14 cellular contexts compared by ENCODE assay signal in the genomic region with DNA sequence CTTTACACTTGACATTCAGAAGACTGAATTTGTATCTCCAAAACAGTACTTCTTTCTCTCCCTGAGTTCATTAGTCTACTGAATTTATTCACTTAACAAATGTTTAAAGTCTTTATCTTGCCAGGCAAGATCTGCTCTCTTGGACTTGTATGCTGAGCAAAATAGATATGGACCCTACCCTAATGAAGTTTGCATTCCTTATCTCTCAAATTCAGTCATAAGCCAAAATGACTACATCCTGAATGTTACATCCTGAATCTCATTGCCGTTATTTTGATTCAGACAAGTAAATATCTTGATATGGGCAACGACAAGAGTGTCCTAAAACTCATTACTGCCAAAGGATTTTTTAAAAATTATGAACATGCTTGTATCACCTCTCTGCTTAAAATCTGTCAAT. TPM values are rescaled to one million over a fixed set of nuclear protein-coding genes. Genes with fewer than 3 reads are reported as not detected.
DNase-seq lines count a peak whose midpoint lies in the region; ATAC-seq, FAIRE-seq and TF ChIP-seq lines count a peak whose summit lies in the region.
"Had no signal": no experiment of that assay in that cellular context is flagged by ENCODE, and none has a peak within 500 bp of the region (broad histone marks: within the 10 kb centered on the region; RNA-seq: fewer than 3 reads in every experiment).

No MANE protein-coding gene starts in this region.

- DNase-seq in CD14-positive monocyte (ENCODE audit: low spot score) (no peak), OCI-M1 (lab: John Stamatoyannopoulos, UW) (peak; percentile 72), K562 (ENCODE audit: extremely low read depth in 1 of 4, low spot score in 3 of 4) (peak in 2 of 4 experiments; percentile 42 to 66), mesendoderm (no peak), mucosa of gallbladder (ENCODE audit: low spot score) (no peak), mammary epithelial cell (no peak), Caco-2 (no peak)
- DNase-seq: ACHN; CD4-positive, alpha-beta T cell; COR-L47; DMS53; GM23248 had no signal

- peaks cover 54% of the 10 kb centered on the region; the same call in 2 of the 3 replicates for H3K36me3 ChIP-seq in K562 (ENCODE audit: control insufficient read depth, insufficient read depth, low read length)
- peaks cover 1% of the 10 kb centered on the region for H3K36me3 ChIP-seq in mesendoderm (ENCODE audit: control insufficient read depth, insufficient read depth, low read length)
- H3K36me3 ChIP-seq in mammary epithelial cell (ENCODE audit: insufficient read depth, low read length), result peaks cover 29% of the 10 kb centered on the region
- H3K36me3 ChIP-seq in Caco-2 (ENCODE audit: control insufficient read depth, insufficient read depth, low read length), result no peaks in the 10 kb centered on the region

- H3K18ac ChIP-seq in mesendoderm (ENCODE audit: low read length), result no peak overlapping the region

- no peaks in the 10 kb centered on the region for H3K9me1 ChIP-seq in K562 (ENCODE audit: control insufficient read depth, insufficient read depth, low read length)

- H4K8ac ChIP-seq in mesendoderm (ENCODE audit: low read depth, low read length), result peak overlapping the region; percentile 39

- dilution Hi-C loops in mammary epithelial cell (cut with HindIII; ENCODE audit: low sequenced_read_pairs), result no loop called here

- BruUV-seq in K562 (replicated peaks; lab: Mats Ljungman, UMichigan) (no TSS peak), mammary epithelial cell (replicated peaks; lab: Mats Ljungman, UMichigan) (no TSS peak), Caco-2 (replicated peaks; lab: Mats Ljungman, UMichigan) (no TSS peak)

- intact Hi-C loops in CD14-positive monocyte (cut with micrococcal nuclease), result no loop called here
- intact Hi-C loops in K562 (cut with micrococcal nuclease), result loop anchor here (2.0 to 10.0 kb wide), 2 partner anchors 29 to 233 kb away; a partner anchor contains a TSS
- intact Hi-C loops in mammary epithelial cell (cut with micrococcal nuclease), result no loop called here
- intact Hi-C loops in Caco-2 (cut with micrococcal nuclease; ENCODE audit: unreplicated experiment), result no loop called here

- H3K27ac Mint-ChIP-seq in CD14-positive monocyte, result peak overlapping the region in 5 of 7 donors; percentile 45 to 75 (median 66)
- no peak overlapping the region for H3K27ac Mint-ChIP-seq in Caco-2 (ENCODE audit: unreplicated experiment)
- H3K27ac Mint-ChIP-seq: CD4-positive, alpha-beta T cell had no signal

- H3K4me1 ChIP-seq in K562 (replicated peaks in 1 of 2; ENCODE audit: control insufficient read depth in 2 of 2, insufficient read depth in 2 of 2, low read length in 2 of 2), result peaks cover 14 to 29% of the 10 kb centered on the region in 2 experiments
- H3K4me1 ChIP-seq in mesendoderm (ENCODE audit: control insufficient read depth, low read depth, low read length), result no peaks in the 10 kb centered on the region
- no peaks in the 10 kb centered on the region for H3K4me1 ChIP-seq in mammary epithelial cell (ENCODE audit: insufficient read depth, low read length)
- peaks cover 30% of the 10 kb centered on the region for H3K4me1 ChIP-seq in Caco-2

- no peak overlapping the region for H3K23ac ChIP-seq in mesendoderm (ENCODE audit: low read length)

- 0% methylated on average over 2 of the region's 2 CpGs for WGBS in K562 (ENCODE audit: insufficient coverage, low coverage, missing lambda C conversion rate)
- no CpG with 5 or more reads among the region's 2 CpGs for WGBS in mesendoderm (ENCODE audit: extremely low coverage, insufficient coverage, low lambda C conversion rate)
- 97% methylated on average over 2 of the region's 2 CpGs for WGBS in mammary epithelial cell (ENCODE audit: low coverage, missing lambda C conversion rate)

- H3K27me3 ChIP-seq in K562 (ENCODE audit: control insufficient read depth in 2 of 2, insufficient read depth in 2 of 2, low read length in 2 of 2) (no peaks in the 10 kb centered on the region), mesendoderm (ENCODE audit: insufficient read depth, low read length, poor library complexity) (no peaks in the 10 kb centered on the region), mammary epithelial cell (ENCODE audit: insufficient read depth, low read length) (no peaks in the 10 kb centered on the region), Caco-2 (replicated peaks; ENCODE audit: control insufficient read depth, insufficient read depth, low read length) (no peaks in the 10 kb centered on the region)
- H3K27me3 ChIP-seq: BLaER1 treated with 17β-estradiol and CSF1 and Interleukin-3, amounts not matched to agents 10 nM and 100 nM had no signal

- no peak overlapping the region for H2BK5ac ChIP-seq in mesendoderm (ENCODE audit: low read length)

- H3K79me2 ChIP-seq in K562 (ENCODE audit: control insufficient read depth, insufficient read depth, low read length), result peaks cover 26% of the 10 kb centered on the region
- peaks cover 12% of the 10 kb centered on the region for H3K79me2 ChIP-seq in mesendoderm (ENCODE audit: control insufficient read depth, insufficient read depth, low read length)
- H3K79me2 ChIP-seq in mammary epithelial cell (ENCODE audit: insufficient read depth, low read length), result peaks cover 68% of the 10 kb centered on the region

- H3K9ac ChIP-seq in K562 (ENCODE audit: insufficient read depth in 1 of 2, low read depth in 2 of 2, low read length in 2 of 2) (no peak overlapping the region), mesendoderm (ENCODE audit: low read length) (no peak overlapping the region), mammary epithelial cell (ENCODE audit: insufficient read depth, low read length) (no peak overlapping the region)
- H3K9ac ChIP-seq: BLaER1 treated with 17β-estradiol and CSF1 and Interleukin-3, amounts not matched to agents 10 nM and 100 nM; GM23248 had no signal

- no peak overlapping the region for H3K4me3 ChIP-seq in K562
- H3K4me3 ChIP-seq in mesendoderm (ENCODE audit: low read length), result no peak overlapping the region
- no peak overlapping the region for H3K4me3 ChIP-seq in mammary epithelial cell (replicated peaks in 1 of 3; ENCODE audit: insufficient read depth in 1 of 3, low read depth in 2 of 3, low read length in 3 of 3)
- H3K4me3 ChIP-seq in Caco-2 (ENCODE audit: low read depth, low read length), result no peak overlapping the region
- H3K4me3 ChIP-seq: BLaER1 treated with 17β-estradiol and CSF1 and Interleukin-3, amounts not matched to agents 10 nM and 100 nM; GM23248 had no signal

- H3K36me3 Mint-ChIP-seq in CD14-positive monocyte (peaks cover 60 to 69% of the 10 kb centered on the region in 2 donors), Caco-2 (ENCODE audit: insufficient read depth, unreplicated experiment) (peaks cover 42% of the 10 kb centered on the region)

- POLR2A ChIA-PET in K562 (lab: Yijun Ruan, JAX) (no interaction called here), Caco-2 (lab: Charles Lee) (no interaction called here)

- no peaks in the 10 kb centered on the region for H3K9me3 Mint-ChIP-seq in CD14-positive monocyte
- H3K9me3 Mint-ChIP-seq in Caco-2 (ENCODE audit: unreplicated experiment), result no peaks in the 10 kb centered on the region
- H3K9me3 Mint-ChIP-seq: CD4-positive, alpha-beta T cell had no signal

- H3K9me3 ChIP-seq in K562 (replicated peaks; ENCODE audit: control insufficient read depth, insufficient read depth, low read depth, low read length) (no peaks in the 10 kb centered on the region), mammary epithelial cell (replicated peaks; ENCODE audit: insufficient read depth, low read length) (no peaks in the 10 kb centered on the region), Caco-2 (no peaks in the 10 kb centered on the region)
- H3K9me3 ChIP-seq: BLaER1 treated with 17β-estradiol and CSF1 and Interleukin-3, amounts not matched to agents 10 nM and 100 nM had no signal

- TF ChIP-seq RAD21 in K562 (CRISPR knock-in tag; conservative IDR thresholded peaks at IDR 0.05 in 1 of 2, IDR thresholded peaks at IDR 0.05 in 1 of 2), result no peak

- no peak overlapping the region for H4K5ac ChIP-seq in mesendoderm (ENCODE audit: low read length)

- no peak for TF ChIP-seq POLR2A in K562 (conservative IDR thresholded peaks at IDR 0.05)

- TF ChIP-seq CTCF in CD14-positive monocyte (IDR thresholded peaks at IDR 0.05) (no peak), K562 (IDR thresholded peaks at IDR 0.05 in 2 of 3, conservative IDR thresholded peaks at IDR 0.05 in 1 of 3; ENCODE audit: insufficient read depth in 2 of 3, low read depth in 1 of 3, low read length in 3 of 3) (no peak), mammary epithelial cell (conservative IDR thresholded peaks at IDR 0.05 in 1 of 2, IDR thresholded peaks at IDR 0.05 in 1 of 2; ENCODE audit: extremely low read depth in 1 of 2, insufficient read depth in 1 of 2, low read depth in 1 of 2, low read length in 2 of 2) (no peak), Caco-2 (IDR thresholded peaks at IDR 0.05; ENCODE audit: insufficient read depth in 1 of 2, low read depth in 1 of 2, low read length in 1 of 2, severe bottlenecking in 1 of 2, unreplicated experiment in 1 of 2) (no peak)

- H2BK120ac ChIP-seq in mesendoderm (ENCODE audit: low read depth, low read length), result no peak overlapping the region

- H3K27ac ChIP-seq in K562 (ENCODE audit: extremely low read depth, low read depth, low read length), result peak overlapping the region; percentile 65
- no peak overlapping the region for H3K27ac ChIP-seq in mesendoderm (ENCODE audit: low read depth, low read length)
- H3K27ac ChIP-seq in mammary epithelial cell (ENCODE audit: insufficient read depth, low read depth, low read length), result no peak overlapping the region
- H3K27ac ChIP-seq: BLaER1 treated with 17β-estradiol and CSF1 and Interleukin-3, amounts not matched to agents 10 nM and 100 nM; GM23248 had no signal

- H2AK5ac ChIP-seq in mesendoderm (ENCODE audit: low read length), result no peak overlapping the region

- no peaks in the 10 kb centered on the region for H4K20me1 ChIP-seq in K562 (replicated peaks; ENCODE audit: control insufficient read depth, insufficient read depth, low read length)
- no peaks in the 10 kb centered on the region for H4K20me1 ChIP-seq in mammary epithelial cell (ENCODE audit: insufficient read depth, low read length)

- peaks cover 0 to 4% (median 0%) of the 10 kb centered on the region in 3 donors for H3K27me3 Mint-ChIP-seq in CD14-positive monocyte (ENCODE audit: low read depth in 3 of 3)
- H3K27me3 Mint-ChIP-seq in Caco-2 (ENCODE audit: insufficient read depth, unreplicated experiment), result no peaks in the 10 kb centered on the region
- H3K27me3 Mint-ChIP-seq: CD4-positive, alpha-beta T cell had no signal

- in situ Hi-C loops in K562 (cut with MboI) (no loop called here), mammary epithelial cell (cut with MboI; ENCODE audit: low sequenced_read_pairs in 2 of 2) (no loop called here)

- H3K4me3 Mint-ChIP-seq in CD14-positive monocyte (no peak overlapping the region), Caco-2 (ENCODE audit: unreplicated experiment) (no peak overlapping the region)
- H3K4me3 Mint-ChIP-seq: CD4-positive, alpha-beta T cell had no signal

- ATAC-seq in K562, result peak; percentile 68
- ATAC-seq: HCT116 had no signal

- H3K79me1 ChIP-seq in mesendoderm (ENCODE audit: low read length), result peaks cover 4% of the 10 kb centered on the region

- H3K4ac ChIP-seq in mesendoderm (ENCODE audit: low read depth, low read length), result no peak overlapping the region

- peak; percentile 88 for TF ChIP-seq EP300 in K562 (IDR thresholded peaks at IDR 0.05; ENCODE audit: low read length)

- peaks cover 10% of the 10 kb centered on the region for H3K4me1 Mint-ChIP-seq in CD14-positive monocyte
- H3K4me1 Mint-ChIP-seq in Caco-2 (ENCODE audit: low read depth, unreplicated experiment), result peaks cover 20% of the 10 kb centered on the region

- peak; percentile 57 for FAIRE-seq in K562 (lab: Jason Lieb, UNC)

- no peak overlapping the region for H3K56ac ChIP-seq in mesendoderm (ENCODE audit: low read length)

- CTCF ChIA-PET in K562 (lab: Yijun Ruan, JAX; ENCODE audit: low intra/inter-chr PET ratio) (no interaction called here), mammary epithelial cell (lab: Charles Lee; ENCODE audit: low non-redundant PET) (no interaction called here), Caco-2 (lab: Charles Lee) (no interaction called here)

- peak overlapping the region; percentile 48 for H3K4me2 ChIP-seq in K562 (ENCODE audit: insufficient read depth, low read length)
- H3K4me2 ChIP-seq in mesendoderm (ENCODE audit: low read length), result no peak overlapping the region
- no peak overlapping the region for H3K4me2 ChIP-seq in mammary epithelial cell (ENCODE audit: insufficient read depth, low read depth, low read length)
- H3K4me2 ChIP-seq: BLaER1 treated with 17β-estradiol and CSF1 and Interleukin-3, amounts not matched to agents 10 nM and 100 nM had no signal

- no peak overlapping the region for H2AFZ ChIP-seq in K562 (ENCODE audit: low read depth, low read length)
- H2AFZ ChIP-seq in mammary epithelial cell (ENCODE audit: low read depth, low read length), result no peak overlapping the region
- H2AFZ ChIP-seq: GM23248 had no signal

- no peak overlapping the region for H2BK15ac ChIP-seq in mesendoderm (replicated peaks; ENCODE audit: low read depth)

RNA-seq across cellular contexts. Expression of a gene that starts 29.7 kb away (rescaled TPM):
- 10 to 100 TPM; 47.2 to 77.0 TPM for polyA plus RNA-seq in CD14-positive monocyte
- total RNA-seq in K562 (2011; cell fraction: chromatin; rRNA removed; ENCODE audit: low replicate concordance), result 48.0 and 242 TPM in 2 replicates
- 14.3 and 23.7 TPM in 2 replicates for total RNA-seq in K562 (2011; cell fraction: nucleolus; rRNA removed)
- total RNA-seq in K562 (2011; cell fraction: nucleoplasm; rRNA removed), result 50.6 and 76.4 TPM in 2 replicates
- total RNA-seq in K562 (2014; rRNA removed), result 31.2 and 33.0 TPM in 2 replicates
- total RNA-seq in K562 (2014; rRNA removed; fragmentation: Illumina TruSeq; extraction: Trizol), result 63.6 and 80.0 TPM in 2 replicates
- total RNA-seq in K562 (2015; rRNA removed; fragmentation: Illumina TruSeq; extraction: Trizol), result 46.8 and 52.6 TPM in 2 replicates
- total RNA-seq in K562 (2021), result 62.0 and 63.5 TPM in 2 replicates
- 73.5 and 88.2 TPM in 2 replicates for polyA plus RNA-seq in K562 (2011; rRNA removed)
- 24.8 and 32.3 TPM in 2 replicates for polyA plus RNA-seq in K562 (2011; cell fraction: cytosol; rRNA removed)
- 51.1 and 85.3 TPM in 2 replicates for polyA plus RNA-seq in K562 (2011; cell fraction: nucleus; rRNA removed)
- 35.4 and 39.3 TPM in 2 replicates for polyA plus RNA-seq in K562 (2012)
- polyA plus RNA-seq in K562 (2014; fragmentation: Illumina TruSeq; extraction: Trizol), result 61.7 and 67.6 TPM in 2 replicates
- polyA plus RNA-seq in K562 (2014; fragmentation: Nextera tagmentation; extraction: Ambion mirVana), result 10 to 100 TPM; 17.7 to 23.3 TPM
- 42.2 and 43.6 TPM in 2 replicates for polyA plus RNA-seq in K562 (2014; rRNA removed)
- polyA minus RNA-seq in K562 (2011; rRNA and poly(A)+ RNA removed), result 169 and 188 TPM in 2 replicates
- 38.2 and 48.4 TPM in 2 replicates for polyA minus RNA-seq in K562 (2011; cell fraction: cytosol; rRNA and poly(A)+ RNA removed)
- polyA minus RNA-seq in K562 (2011; cell fraction: nucleus; rRNA and poly(A)+ RNA removed), result 47.4 and 115 TPM in 2 replicates
- 54.3 TPM for polyA plus RNA-seq in mesendoderm (2013, experiment 1 of 2)
- 53.7 TPM for polyA plus RNA-seq in mesendoderm (2013, experiment 2 of 2)
- 28.2 TPM for total RNA-seq in mucosa of gallbladder
- total RNA-seq in mammary epithelial cell, result 100 to 1,000 TPM; 104 to 126 TPM
- 96.7 TPM for polyA plus RNA-seq in mammary epithelial cell
- 272 TPM for polyA minus RNA-seq in mammary epithelial cell
- total RNA-seq in Caco-2 (2022), result 91.2 and 96.0 TPM in 2 replicates
